29 cellular contexts compared by ENCODE assay signal in the genomic region with DNA sequence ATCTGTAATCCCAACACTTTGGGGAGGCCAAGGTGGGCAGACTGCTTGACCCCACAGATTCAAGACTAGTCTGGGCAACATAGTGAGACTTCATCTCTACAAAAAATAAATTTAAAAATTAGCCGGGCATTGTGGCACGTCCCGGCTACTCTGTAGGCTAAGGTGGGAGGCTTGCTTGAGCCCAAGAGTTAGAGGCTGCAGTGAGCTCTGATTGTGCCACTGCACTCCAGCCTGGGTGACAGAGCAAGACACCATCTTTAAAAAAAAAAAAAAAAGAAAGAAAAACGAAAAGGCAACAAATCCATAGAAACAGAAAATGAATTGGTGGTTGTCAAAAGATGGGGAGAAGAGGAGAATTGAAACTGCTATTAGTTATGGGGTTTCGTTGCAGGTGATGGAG.
"Had no signal": no experiment of that assay in that cellular context is flagged by ENCODE, and none has a peak within 500 bp of the region (broad histone marks: within the 10 kb centered on the region; RNA-seq: fewer than 3 reads in every experiment).

No MANE protein-coding gene starts in this region.

- H3K4me3 ChIP-seq: ascending aorta, breast epithelium, cardiac muscle cell, colonic mucosa had no signal

- H3K27ac ChIP-seq: ascending aorta, breast epithelium, cardiac muscle cell, colonic mucosa had no signal

- H3K27me3 ChIP-seq: ascending aorta, breast epithelium, cardiac muscle cell, colonic mucosa had no signal

- H3K4me1 Mint-ChIP-seq: endodermal cell had no signal

- H3K4me3 Mint-ChIP-seq: activated CD4-positive, alpha-beta T cell treated with anti-CD3 and anti-CD28 coated beads for 36 hours; activated CD4-positive, alpha-beta T cell treated with anti-CD3 and anti-CD28 coated beads, Interleukin-2, amount 10 ng/mL, durations not matched to agents 24 days and 14 days; activated CD8-positive, alpha-beta T cell treated with anti-CD3 and anti-CD28 coated beads for 36 hours; activated naive CD4-positive, alpha-beta T cell treated with anti-CD3 and anti-CD28 coated beads, Interleukin-2, amount 10 ng/mL, durations not matched to agents 7 days and 5 days; activated naive CD8-positive, alpha-beta T cell treated with anti-CD3 and anti-CD28 coated beads, Interleukin-2, amount 10 ng/mL, durations not matched to agents 7 days and 5 days; activated T-helper 1 cell treated with anti-CD3 and anti-CD28 coated beads, Interleukin-12 subunit alpha, Interleukin-12 subunit beta, Interleukin-2, Interleukin-4 antibody, amounts not matched to agents 30 ng/mL and 10 ng/mL and 1 ng/mL, durations not matched to agents 14 hours and 24 hours and 36 hours; brain; endodermal cell; T-cell had no signal

- H3K9me3 ChIP-seq: ascending aorta, breast epithelium, colonic mucosa had no signal

- H3K36me3 ChIP-seq: breast epithelium, colonic mucosa had no signal

- DNase-seq: activated CD4-positive, alpha-beta T cell treated with anti-CD3 and anti-CD28 coated beads for 36 hours; activated CD4-positive, alpha-beta T cell treated with anti-CD3 and anti-CD28 coated beads, Interleukin-2, amount 10 ng/mL, durations not matched to agents 24 days and 14 days; activated CD4-positive, alpha-beta T cell treated with anti-CD3 and anti-CD28 coated beads, Interleukin-2, amount 50 U/mL, for 4 hours; activated CD4-positive, CD25-positive, alpha-beta regulatory T cell; activated CD4-positive, CD25-positive, alpha-beta regulatory T cell treated with anti-CD3 and anti-CD28 coated beads, Interleukin-2, amount 50 U/mL, for 72 hours; activated CD8-positive, alpha-beta memory T cell treated with anti-CD3 and anti-CD28 coated beads for 24 hours; activated CD8-positive, alpha-beta T cell treated with anti-CD3 and anti-CD28 coated beads for 36 hours; activated gamma-delta T cell; activated naive CD4-positive, alpha-beta T cell; activated naive CD4-positive, alpha-beta T cell treated with anti-CD3 and anti-CD28 coated beads, Interleukin-2, amount 10 ng/mL, durations not matched to agents 7 days and 5 days; activated naive CD8-positive, alpha-beta T cell treated with anti-CD3 and anti-CD28 coated beads, Interleukin-2, amount 10 ng/mL, durations not matched to agents 7 days and 5 days; activated T-cell treated with anti-CD3 and anti-CD28 coated beads, Interleukin-2, amount 50 U/mL, for 1 hour; activated T-cell treated with anti-CD3 and anti-CD28 coated beads, Interleukin-2, amount 50 U/mL, for 48 hours; central memory CD4-positive, alpha-beta T cell; cerebellar nuclear complex; colonic mucosa; effector CD8-positive, alpha-beta T cell; endodermal cell; foreskin fibroblast; head of caudate nucleus; T-cell; T-helper 2 cell had no signal

- H3K4me1 ChIP-seq: ascending aorta, breast epithelium, colonic mucosa had no signal

- ATAC-seq: activated CD4-positive, alpha-beta T cell treated with anti-CD3 and anti-CD28 coated beads for 36 hours; activated CD8-positive, alpha-beta T cell treated with anti-CD3 and anti-CD28 coated beads for 36 hours; activated naive CD4-positive, alpha-beta T cell treated with anti-CD3 and anti-CD28 coated beads, Interleukin-2, amount 50 U/mL, for 72 hours; esophagus mucosa; T-cell had no signal

- H3K27ac Mint-ChIP-seq: activated CD4-positive, alpha-beta T cell treated with anti-CD3 and anti-CD28 coated beads for 36 hours; activated CD4-positive, alpha-beta T cell treated with anti-CD3 and anti-CD28 coated beads, Interleukin-2, amount 10 ng/mL, durations not matched to agents 24 days and 14 days; activated CD8-positive, alpha-beta T cell treated with anti-CD3 and anti-CD28 coated beads for 36 hours; activated naive CD4-positive, alpha-beta T cell treated with anti-CD3 and anti-CD28 coated beads, Interleukin-2, amount 10 ng/mL, durations not matched to agents 7 days and 5 days; activated naive CD8-positive, alpha-beta T cell treated with anti-CD3 and anti-CD28 coated beads, Interleukin-2, amount 10 ng/mL, durations not matched to agents 7 days and 5 days; activated T-helper 1 cell treated with anti-CD3 and anti-CD28 coated beads, Interleukin-12 subunit alpha, Interleukin-12 subunit beta, Interleukin-2, Interleukin-4 antibody, amounts not matched to agents 30 ng/mL and 10 ng/mL and 1 ng/mL, durations not matched to agents 14 hours and 24 hours and 36 hours; brain; endodermal cell had no signal

- H3K9me3 Mint-ChIP-seq: activated CD4-positive, alpha-beta T cell treated with anti-CD3 and anti-CD28 coated beads, Interleukin-2, amount 10 ng/mL, durations not matched to agents 24 days and 14 days; activated CD8-positive, alpha-beta T cell treated with anti-CD3 and anti-CD28 coated beads for 36 hours; activated naive CD4-positive, alpha-beta T cell treated with anti-CD3 and anti-CD28 coated beads, Interleukin-2, amount 10 ng/mL, durations not matched to agents 7 days and 5 days; activated naive CD4-positive, alpha-beta T cell treated with anti-CD3 and anti-CD28 coated beads, Interleukin-2, amount 50 U/mL, for 72 hours; activated naive CD8-positive, alpha-beta T cell treated with anti-CD3 and anti-CD28 coated beads, Interleukin-2, amount 10 ng/mL, durations not matched to agents 7 days and 5 days; activated T-helper 1 cell treated with anti-CD3 and anti-CD28 coated beads, Interleukin-12 subunit alpha, Interleukin-12 subunit beta, Interleukin-2, Interleukin-4 antibody, amounts not matched to agents 30 ng/mL and 10 ng/mL and 1 ng/mL, durations not matched to agents 14 hours and 24 hours and 36 hours; endodermal cell; T-cell had no signal
